ENCODE assay signal across 16 cellular contexts in the genomic region with DNA sequence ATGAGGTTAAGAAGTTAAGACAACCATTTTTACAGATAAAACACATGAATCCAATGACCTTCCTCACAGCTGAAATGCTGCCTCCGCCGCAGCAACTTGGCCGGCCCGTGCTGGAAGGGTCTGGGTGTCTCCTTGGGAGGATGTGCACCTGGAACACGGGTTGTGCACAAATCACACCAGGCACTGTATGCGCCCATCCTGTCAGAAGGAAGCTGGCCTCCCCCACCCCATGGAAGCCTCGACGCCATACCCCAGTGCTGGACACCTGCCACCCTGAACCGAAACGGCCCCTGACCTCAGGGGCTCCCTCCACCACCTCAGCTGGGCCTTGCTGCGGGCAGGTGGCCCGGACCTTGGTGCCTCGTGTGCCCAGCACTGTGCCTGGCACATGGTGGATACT.
"Had no signal": no experiment of that assay in that cellular context is flagged by ENCODE, and none has a peak within 500 bp of the region (broad histone marks: within the 10 kb centered on the region; RNA-seq: fewer than 3 reads in every experiment).

No MANE protein-coding gene starts in this region.

- H3K36me3 Mint-ChIP-seq: activated naive CD4-positive, alpha-beta T cell treated with anti-CD3 and anti-CD28 coated beads, Interleukin-2, amount 50 U/mL, for 72 hours had no signal

- ATAC-seq: activated naive CD4-positive, alpha-beta T cell treated with anti-CD3 and anti-CD28 coated beads, Interleukin-2, amount 50 U/mL, for 72 hours; right cardiac atrium had no signal

- H3K4me1 Mint-ChIP-seq: activated B cell treated with CpG ODN at 0.5 μM for 24 hours had no signal

- H3K27me3 ChIP-seq: brain microvascular endothelial cell, left lung, spleen, upper lobe of left lung had no signal

- H3K9me3 Mint-ChIP-seq: activated B cell treated with CpG ODN at 0.5 μM for 24 hours; activated naive CD4-positive, alpha-beta T cell treated with anti-CD3 and anti-CD28 coated beads, Interleukin-2, amount 50 U/mL, for 72 hours; T-helper 1 cell treated with Interleukin-12 subunit alpha and Interleukin-12 subunit beta and Interleukin-4 antibody, amounts not matched to agents 30 μg/mL and 1 μg/mL, for 36 hours had no signal

- H3K4me3 Mint-ChIP-seq: activated B cell treated with CpG ODN at 0.5 μM for 24 hours; T-helper 1 cell treated with Interleukin-12 subunit alpha and Interleukin-12 subunit beta and Interleukin-4 antibody, amounts not matched to agents 30 μg/mL and 1 μg/mL, for 36 hours had no signal

- H3K4me1 ChIP-seq: spleen had no signal

- H3K27ac ChIP-seq: brain microvascular endothelial cell, left lung, spleen had no signal

- H3K27me3 Mint-ChIP-seq: activated B cell treated with CpG ODN at 0.5 μM for 24 hours had no signal

- H3K9me3 ChIP-seq: left lung, upper lobe of left lung had no signal

- DNase-seq: activated B cell treated with CpG ODN at 0.5 μM for 24 hours; activated CD4-positive, alpha-beta T cell treated with anti-CD3 and anti-CD28 coated beads, Interleukin-2, amount 50 U/mL, for 1 hour; activated effector memory CD4-positive, alpha-beta T cell treated with Interleukin-2 at 50 U/mL for 16 hours; amygdala; foreskin melanocyte; islet precursor cell; mesendoderm; right cardiac atrium; spleen; stimulated activated CD4-positive, alpha-beta T cell treated with anti-CD3 and anti-CD28 coated beads, Interleukin-1b, Interleukin-23, amount 100 ng/mL, for 48 hours; stimulated activated naive CD4-positive, alpha-beta T cell had no signal

- H3K27ac Mint-ChIP-seq: activated B cell treated with CpG ODN at 0.5 μM for 24 hours; activated naive CD4-positive, alpha-beta T cell treated with anti-CD3 and anti-CD28 coated beads, Interleukin-2, amount 50 U/mL, for 72 hours; T-helper 1 cell treated with Interleukin-12 subunit alpha and Interleukin-12 subunit beta and Interleukin-4 antibody, amounts not matched to agents 30 μg/mL and 1 μg/mL, for 36 hours had no signal

- H3K4me3 ChIP-seq: left lung, spleen, upper lobe of left lung had no signal
